In the genomic region with DNA sequence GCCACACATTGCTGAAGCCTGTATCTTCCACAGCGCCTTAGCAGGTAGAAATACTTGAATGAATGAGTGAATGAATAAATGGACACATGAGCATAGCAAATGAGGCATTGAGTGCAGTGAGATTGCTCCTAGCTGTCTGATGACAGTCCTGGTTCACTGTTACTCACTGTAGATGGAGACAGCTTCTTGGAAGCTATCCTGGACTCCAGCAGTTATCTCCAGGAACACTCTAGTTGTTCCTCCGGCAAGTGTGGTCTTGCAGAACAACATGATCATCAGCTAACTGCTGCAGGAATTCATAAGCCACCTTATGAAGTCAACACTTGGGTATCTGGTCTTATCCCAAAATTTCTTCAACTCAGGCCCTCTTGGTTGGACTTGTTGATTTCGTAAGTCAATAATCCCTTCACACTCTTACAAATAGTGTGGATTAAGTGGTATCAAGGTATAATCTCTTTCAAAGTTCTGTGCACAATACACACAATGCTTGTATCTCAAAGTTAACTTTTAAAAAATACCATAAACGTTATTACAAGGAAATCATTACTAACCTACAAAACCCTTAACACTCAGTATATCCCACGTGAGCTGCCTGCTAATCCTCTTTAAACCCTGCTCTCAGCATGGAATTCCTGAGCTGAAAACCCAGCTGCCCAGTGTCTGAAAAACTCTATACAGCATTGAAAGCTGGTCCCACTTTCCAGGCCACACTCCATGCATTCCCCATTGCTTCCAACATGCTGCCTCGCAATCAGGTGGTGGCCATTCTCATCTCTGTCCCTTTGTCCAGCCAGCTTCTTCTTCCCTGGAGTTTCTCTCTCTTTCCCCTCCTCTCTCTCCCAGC, we compare ENCODE assay signal across 1 cellular context.
TF ChIP-seq lines count a peak whose summit lies in the region.

No MANE protein-coding gene starts in this region.

TF ChIP-seq in K562, 482 proteins besides CTCF, POLR2A, EP300 and RAD21 (continued from another document):
- TF ChIP-seq, protein P1, sequence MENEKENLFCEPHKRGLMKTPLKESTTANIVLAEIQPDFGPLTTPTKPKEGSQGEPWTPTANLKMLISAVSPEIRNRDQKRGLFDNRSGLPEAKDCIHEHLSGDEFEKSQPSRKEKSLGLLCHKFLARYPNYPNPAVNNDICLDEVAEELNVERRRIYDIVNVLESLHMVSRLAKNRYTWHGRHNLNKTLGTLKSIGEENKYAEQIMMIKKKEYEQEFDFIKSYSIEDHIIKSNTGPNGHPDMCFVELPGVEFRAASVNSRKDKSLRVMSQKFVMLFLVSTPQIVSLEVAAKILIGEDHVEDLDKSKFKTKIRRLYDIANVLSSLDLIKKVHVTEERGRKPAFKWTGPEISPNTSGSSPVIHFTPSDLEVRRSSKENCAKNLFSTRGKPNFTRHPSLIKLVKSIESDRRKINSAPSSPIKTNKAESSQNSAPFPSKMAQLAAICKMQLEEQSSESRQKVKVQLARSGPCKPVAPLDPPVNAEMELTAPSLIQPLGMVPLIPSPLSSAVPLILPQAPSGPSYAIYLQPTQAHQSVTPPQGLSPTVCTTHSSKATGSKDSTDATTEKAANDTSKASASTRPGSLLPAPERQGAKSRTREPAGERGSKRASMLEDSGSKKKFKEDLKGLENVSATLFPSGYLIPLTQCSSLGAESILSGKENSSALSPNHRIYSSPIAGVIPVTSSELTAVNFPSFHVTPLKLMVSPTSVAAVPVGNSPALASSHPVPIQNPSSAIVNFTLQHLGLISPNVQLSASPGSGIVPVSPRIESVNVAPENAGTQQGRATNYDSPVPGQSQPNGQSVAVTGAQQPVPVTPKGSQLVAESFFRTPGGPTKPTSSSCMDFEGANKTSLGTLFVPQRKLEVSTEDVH (IDR thresholded peaks at IDR 0.05; ENCODE audit: low read depth, partially characterized antibody): no peak
- TF ChIP-seq, protein P2, sequence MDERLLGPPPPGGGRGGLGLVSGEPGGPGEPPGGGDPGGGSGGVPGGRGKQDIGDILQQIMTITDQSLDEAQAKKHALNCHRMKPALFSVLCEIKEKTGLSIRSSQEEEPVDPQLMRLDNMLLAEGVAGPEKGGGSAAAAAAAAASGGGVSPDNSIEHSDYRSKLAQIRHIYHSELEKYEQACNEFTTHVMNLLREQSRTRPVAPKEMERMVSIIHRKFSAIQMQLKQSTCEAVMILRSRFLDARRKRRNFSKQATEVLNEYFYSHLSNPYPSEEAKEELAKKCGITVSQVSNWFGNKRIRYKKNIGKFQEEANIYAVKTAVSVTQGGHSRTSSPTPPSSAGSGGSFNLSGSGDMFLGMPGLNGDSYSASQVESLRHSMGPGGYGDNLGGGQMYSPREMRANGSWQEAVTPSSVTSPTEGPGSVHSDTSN (CRISPR knock-in tag; IDR thresholded peaks at IDR 0.05; ENCODE audit: low read depth): no peak
- TF ChIP-seq, protein P2 (tag; conservative IDR thresholded peaks at IDR 0.05; ENCODE audit: low read depth): 0 out of 2 replicates have a peak, but pooled peaks have one; percentile 21
- peak; percentile 65; the same call in 1 of the 2 replicates for TF ChIP-seq CTBP1 (IDR thresholded peaks at IDR 0.05; ENCODE audit: borderline replicate concordance)
- no peak for TF ChIP-seq NCOR1 (IDR thresholded peaks at IDR 0.05)
- peak; percentile 59 for TF ChIP-seq CBFA2T3 (IDR thresholded peaks at IDR 0.05)
- no peak for TF ChIP-seq PTRF (tag; IDR thresholded peaks at IDR 0.05)
- TF ChIP-seq KDM2B (CRISPR knock-in tag; IDR thresholded peaks at IDR 0.05): no peak
- TF ChIP-seq PHF8 (IDR thresholded peaks at IDR 0.05; ENCODE audit: borderline replicate concordance, low read length): no peak
- TF ChIP-seq EHMT2 (IDR thresholded peaks at IDR 0.05): 0 out of 2 replicates have a peak, but pooled peaks have one; percentile 50
- TF ChIP-seq RBM25 (IDR thresholded peaks at IDR 0.05; ENCODE audit: low read depth, low read length, severe bottlenecking): no peak
TF ChIP-seq in K562: peak in this region for 17.
